In the genomic region with DNA sequence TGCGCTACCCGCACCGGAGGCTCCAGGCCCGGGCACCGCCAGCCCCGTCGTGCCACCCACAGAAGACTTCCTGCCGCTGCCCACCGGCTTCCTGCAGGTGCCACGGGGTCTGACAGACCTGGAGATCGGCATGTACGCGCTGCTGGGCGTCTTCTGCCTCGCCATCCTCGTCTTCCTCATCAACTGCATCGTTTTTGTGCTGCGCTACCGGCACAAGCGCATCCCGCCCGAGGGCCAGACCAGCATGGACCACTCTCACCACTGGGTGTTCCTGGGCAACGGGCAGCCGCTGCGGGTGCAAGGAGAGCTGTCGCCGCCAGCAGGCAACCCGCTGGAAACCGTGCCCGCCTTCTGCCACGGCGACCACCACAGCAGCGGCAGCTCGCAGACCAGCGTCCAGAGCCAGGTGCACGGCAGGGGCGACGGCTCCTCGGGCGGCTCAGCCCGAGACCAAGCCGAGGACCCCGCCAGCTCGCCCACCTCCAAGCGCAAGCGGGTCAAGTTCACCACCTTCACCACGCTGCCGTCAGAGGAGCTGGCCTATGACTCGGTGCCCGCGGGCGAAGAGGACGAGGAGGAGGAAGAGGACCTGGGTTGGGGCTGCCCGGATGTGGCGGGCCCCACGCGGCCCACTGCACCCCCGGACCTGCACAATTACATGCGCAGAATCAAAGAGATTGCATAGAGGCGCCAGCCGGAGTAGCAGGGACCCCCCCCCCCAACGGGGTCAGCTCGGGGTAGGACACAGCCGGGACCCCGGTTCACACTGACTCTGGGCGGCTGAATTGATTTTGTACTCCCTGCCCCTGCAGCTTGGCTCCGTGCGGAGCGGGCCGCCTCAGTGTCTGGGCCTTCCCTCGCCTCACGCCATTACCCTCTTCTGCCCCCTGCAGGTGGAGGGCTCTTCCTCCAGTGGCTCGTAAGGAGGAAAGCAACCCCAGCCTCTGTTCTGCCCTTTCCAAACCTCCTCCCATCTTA, we compare ENCODE assay signal across 8 cellular contexts. TPM values are rescaled to one million over a fixed set of nuclear protein-coding genes. Genes with fewer than 3 reads are reported as not detected.
DNase-seq lines count a peak whose midpoint lies in the region; ATAC-seq and TF ChIP-seq lines count a peak whose summit lies in the region.

No MANE protein-coding gene starts in this region.

- H3K9me3 ChIP-seq in SK-N-MC (ENCODE audit: low read depth, low read length) (no peaks in the 10 kb centered on the region), prostate gland (no peaks in the 10 kb centered on the region), transverse colon (no peaks in the 10 kb centered on the region)

- H3K27me3 ChIP-seq in prostate gland (replicated peaks; ENCODE audit: insufficient read depth) (peaks cover 6% of the 10 kb centered on the region), transverse colon (peaks cover 44% of the 10 kb centered on the region)

- TF ChIP-seq CTCF in GM12873 (IDR thresholded peaks at IDR 0.05; ENCODE audit: insufficient read depth, low read depth, low read length, missing control alignments) (peak; percentile 90), prostate gland (IDR thresholded peaks at IDR 0.05) (peak; percentile 60 to 80 (median 72)), transverse colon (IDR thresholded peaks at IDR 0.05) (peak; percentile 71 to 90 (median 80))

- TF ChIP-seq POLR2A in prostate gland (IDR thresholded peaks at IDR 0.05) (no peak), transverse colon (IDR thresholded peaks at IDR 0.05) (no peak)

- 12% methylated on average over 67 of the region's 73 CpGs for WGBS in prostate gland
- WGBS in transverse colon (ENCODE audit: low coverage in 1 of 2), 2 donors, result 33% methylated on average over 58 of the region's 73 CpGs; no CpG with 5 or more reads in 1 of the 2 donors

- H3K4me1 ChIP-seq in prostate gland (replicated peaks) (no peaks in the 10 kb centered on the region), transverse colon (peaks cover 0 to 7% (median 3%) of the 10 kb centered on the region in 4 donors)

- TF ChIP-seq EP300 in transverse colon (IDR thresholded peaks at IDR 0.05; ENCODE audit: low read depth), result no peak

- in situ Hi-C loops in transverse colon (cut with MboI; ENCODE audit: low pct_ligation_motif_present in 1 of 4, low pct_unique_long_range_greater_than_20kb in 1 of 4, low sequenced_read_pairs in 3 of 4), result loop anchor here in 3 of 4 donors (5.0 to 25.0 kb wide), 3 partner anchors 213 to 226 kb away; no protein-coding TSS in a partner anchor

- intact Hi-C loops in Right ventricle myocardium inferior (cut with DNase I), result loop anchor here (2.0 to 10.0 kb wide), 3 partner anchors 93 to 217 kb away; no protein-coding TSS in a partner anchor
- intact Hi-C loops in prostate gland (cut with DNase I), result loop anchor here (5.0 kb wide), 2 partner anchors 96 to 216 kb away; no protein-coding TSS in a partner anchor
- intact Hi-C loops in transverse colon (cut with DNase I; ENCODE audit: low total_unique reads), result loop anchor here (1.0 kb wide), 1 partner anchor 96 kb away; no protein-coding TSS in a partner anchor

- H3K36me3 ChIP-seq in SK-N-MC (ENCODE audit: insufficient read depth, low read length) (no peaks in the 10 kb centered on the region), prostate gland (no peaks in the 10 kb centered on the region), transverse colon (no peaks in the 10 kb centered on the region)

- DNase-seq in HUDEP-2 (lab: John Stamatoyannopoulos, UW; ENCODE audit: unreplicated experiment in 76 of 76) (peak in 63 of 76 experiments; percentile 5 to 81 (median 51)), SK-N-MC (ENCODE audit: low read depth, low spot score) (peak; percentile 14), Right ventricle myocardium inferior (ENCODE audit: missing footprints) (peak; percentile 84), prostate gland (ENCODE audit: low spot score) (peak; percentile 66), transverse colon (peak; percentile 76)
- peak; percentile 85 for DNase-seq in activated naive CD4-positive, alpha-beta T cell treated with anti-CD3 and anti-CD28 coated beads, Interleukin-2, amount 50 U/mL, for 16 hours

- no peak overlapping the region for H3K27ac ChIP-seq in SK-N-MC
- no peak overlapping the region for H3K27ac ChIP-seq in prostate gland
- H3K27ac ChIP-seq in transverse colon, result no peak overlapping the region

- ATAC-seq in Right ventricle myocardium inferior, result peak; percentile 86
- ATAC-seq in GM21825 (IDR thresholded peaks at IDR 0.05; ENCODE audit: unreplicated experiment), result no peak

- H3K9ac ChIP-seq in SK-N-MC (ENCODE audit: insufficient read length), result no peak overlapping the region

- H3K4me3 ChIP-seq in SK-N-MC (no peak overlapping the region), prostate gland (peak overlapping the region; percentile 21 to 33), transverse colon (peak overlapping the region in 3 of 4 donors; percentile 5 to 39 (median 23))

RNA-seq across cellular contexts. Expression of a gene that starts 58.5 kb away (rescaled TPM):
- total RNA-seq in Right ventricle myocardium inferior (not detected), prostate gland (1 to 10 TPM in 1 of 2 donors, not detected in 1; 1.0 TPM), transverse colon (not detected)

Comparison
In these comparisons a context has a peak if more than half of its experiments do, and no peak if none do; other contexts are left out.
1. DNase-seq: peak in every context shown above with its lines; median percentile 85 in activated naive CD4-positive, alpha-beta T cell treated with anti-CD3 and anti-CD28 coated beads, Interleukin-2, amount 50 U/mL, for 16 hours; 84 in Right ventricle myocardium inferior; 76 in transverse colon; 66 in prostate gland; 51 in HUDEP-2; 14 in SK-N-MC.